16 cellular contexts compared by ENCODE assay signal in genomic region chr3:179036626-179037300, GRCh38. TPM values are rescaled to one million over a fixed set of nuclear protein-coding genes. Genes with fewer than 3 reads are reported as not detected.
DNase-seq lines count a peak whose midpoint lies in the region; ATAC-seq, FAIRE-seq and TF ChIP-seq lines count a peak whose summit lies in the region.
"Had no signal": no experiment of that assay in that cellular context is flagged by ENCODE, and none has a peak within 500 bp of the region (broad histone marks: within the 10 kb centered on the region; RNA-seq: fewer than 3 reads in every experiment).

No MANE protein-coding gene starts in this region.

- no peaks in the 10 kb centered on the region for H3K36me3 ChIP-seq in breast epithelium
- no peaks in the 10 kb centered on the region for H3K36me3 ChIP-seq in psoas muscle (ENCODE audit: insufficient read depth in 1 of 2, low read depth in 1 of 2)
- H3K36me3 ChIP-seq in pancreas, result no peaks in the 10 kb centered on the region
- H3K36me3 ChIP-seq: adrenal gland, colonic mucosa had no signal

- H3K27ac ChIP-seq in breast epithelium (peak overlapping the region; percentile 25 to 63), psoas muscle (no peak overlapping the region), pancreas (no peak overlapping the region)
- H3K27ac ChIP-seq: A549, adrenal gland, colonic mucosa had no signal

- peaks cover 13% of the 10 kb centered on the region for H3K9me3 Mint-ChIP-seq in activated CD4-positive, alpha-beta T cell treated with anti-CD3 and anti-CD28 coated beads for 36 hours (ENCODE audit: low read depth)
- peaks cover 7 to 25% (median 13%) of the 10 kb centered on the region in 7 donors for H3K9me3 Mint-ChIP-seq in CD14-positive monocyte

- H3K4me3 ChIP-seq in breast epithelium, result peak overlapping the region in 1 of 3 donors; percentile 35
- no peak overlapping the region for H3K4me3 ChIP-seq in psoas muscle
- no peak overlapping the region for H3K4me3 ChIP-seq in pancreas
- H3K4me3 ChIP-seq: A549, adrenal gland, colonic mucosa, heart right ventricle had no signal

- H3K36me3 Mint-ChIP-seq in activated CD4-positive, alpha-beta T cell treated with anti-CD3 and anti-CD28 coated beads for 36 hours (ENCODE audit: low read depth), result peaks cover 24% of the 10 kb centered on the region
- peaks cover 11 to 19% of the 10 kb centered on the region in 2 donors for H3K36me3 Mint-ChIP-seq in CD14-positive monocyte

- DNase-seq in activated CD4-positive, alpha-beta T cell treated with anti-CD3 and anti-CD28 coated beads for 36 hours, result no peak
- DNase-seq in activated CD4-positive, alpha-beta T cell treated with anti-CD3 and anti-CD28 coated beads, Interleukin-2, amount 50 U/mL, for 1 hour, result no peak
- DNase-seq in breast epithelium (ENCODE audit: low spot score in 2 of 2) (no peak), psoas muscle (no peak), CD14-positive monocyte (ENCODE audit: low spot score) (no peak), pancreas (no peak), activated gamma-delta T cell (lab: John Stamatoyannopoulos, UW) (no peak)
- DNase-seq: NCI-H2029, NCI-H748 treated with DMSO at 0.1 percent for 48 hours had no signal

- no peaks in the 10 kb centered on the region for H3K27me3 Mint-ChIP-seq in activated CD4-positive, alpha-beta T cell treated with anti-CD3 and anti-CD28 coated beads for 36 hours
- no peaks in the 10 kb centered on the region for H3K27me3 Mint-ChIP-seq in CD14-positive monocyte (ENCODE audit: low read depth in 3 of 3)

- peaks cover 3% of the 10 kb centered on the region for H3K4me1 Mint-ChIP-seq in activated CD4-positive, alpha-beta T cell treated with anti-CD3 and anti-CD28 coated beads for 36 hours
- H3K4me1 Mint-ChIP-seq in CD14-positive monocyte, result peaks cover 15% of the 10 kb centered on the region

- TF ChIP-seq CTCF in breast epithelium (IDR thresholded peaks at IDR 0.05), result no peak
- TF ChIP-seq CTCF in psoas muscle (IDR thresholded peaks at IDR 0.05), result no peak
- no peak for TF ChIP-seq CTCF in CD14-positive monocyte (IDR thresholded peaks at IDR 0.05)
- no peak for TF ChIP-seq CTCF in pancreas (IDR thresholded peaks at IDR 0.05)

- peak overlapping the region; percentile 60 for H3K4me3 Mint-ChIP-seq in activated CD4-positive, alpha-beta T cell treated with anti-CD3 and anti-CD28 coated beads for 36 hours
- no peak overlapping the region for H3K4me3 Mint-ChIP-seq in CD14-positive monocyte

- TF ChIP-seq POLR2A in breast epithelium (IDR thresholded peaks at IDR 0.05), result no peak

- ATAC-seq in activated CD4-positive, alpha-beta T cell treated with anti-CD3 and anti-CD28 coated beads for 36 hours, result no peak
- ATAC-seq in psoas muscle, result peak; percentile 32 to 61 (median 38)
- ATAC-seq in pancreas, result no peak
- ATAC-seq: A549 had no signal

- H3K27ac Mint-ChIP-seq in activated CD4-positive, alpha-beta T cell treated with anti-CD3 and anti-CD28 coated beads for 36 hours, result peak overlapping the region; percentile 90
- no peak overlapping the region for H3K27ac Mint-ChIP-seq in CD14-positive monocyte

- intact Hi-C loops in activated CD4-positive, alpha-beta T cell treated with anti-CD3 and anti-CD28 coated beads for 36 hours (cut with DNase I, micrococcal nuclease), result no loop called here
- intact Hi-C loops in breast epithelium (cut with DNase I; ENCODE audit: low total_unique reads), result no loop called here
- intact Hi-C loops in psoas muscle (cut with DNase I), result no loop called here
- intact Hi-C loops in CD14-positive monocyte (cut with micrococcal nuclease), result no loop called here
- intact Hi-C loops in pancreas (cut with DNase I), result no loop called here

- POLR2A ChIA-PET in activated CD4-positive, alpha-beta T cell treated with anti-CD3 and anti-CD28 coated beads for 36 hours (lab: Charles Lee), result interaction anchor here (0.6 kb wide), 2 partner anchors 10 to 14 kb away, joined by 3 read pairs; no protein-coding TSS in a partner anchor

- 73 to 87% (median 76%) methylated on average over 10 of the region's 10 CpGs for WGBS in psoas muscle, 3 donors
- 93 to 95% methylated on average over 10 of the region's 10 CpGs for WGBS in pancreas, 2 donors

- CTCF ChIA-PET in activated CD4-positive, alpha-beta T cell treated with anti-CD3 and anti-CD28 coated beads for 36 hours (lab: Charles Lee), result interaction anchor here (1.2 to 2.0 kb wide), 4 partner anchors 9 to 285 kb away, joined by 3 to 5 read pairs (median 4); no protein-coding TSS in a partner anchor

- H3K27me3 ChIP-seq in breast epithelium, result no peaks in the 10 kb centered on the region
- no peaks in the 10 kb centered on the region for H3K27me3 ChIP-seq in psoas muscle (ENCODE audit: insufficient read depth in 3 of 3, low read length in 2 of 3)
- no peaks in the 10 kb centered on the region for H3K27me3 ChIP-seq in pancreas
- H3K27me3 ChIP-seq: adrenal gland, colonic mucosa, heart right ventricle, tibial artery had no signal

- no peaks in the 10 kb centered on the region for H3K9me3 ChIP-seq in breast epithelium
- no peaks in the 10 kb centered on the region for H3K9me3 ChIP-seq in psoas muscle
- no peaks in the 10 kb centered on the region for H3K9me3 ChIP-seq in pancreas
- H3K9me3 ChIP-seq: A549, adrenal gland, colonic mucosa, tibial artery had no signal

- H3K4me1 ChIP-seq in breast epithelium (peaks cover 0 to 5% of the 10 kb centered on the region in 2 donors), psoas muscle (peaks cover 11% of the 10 kb centered on the region), pancreas (no peaks in the 10 kb centered on the region)
- H3K4me1 ChIP-seq: A549, adrenal gland, colonic mucosa had no signal

- TF ChIP-seq EP300 in Ishikawa (IDR thresholded peaks at IDR 0.05; ENCODE audit: borderline replicate concordance), result no peak

- no peak; the same call in 1 of the 2 replicates for TF ChIP-seq RAD21 in Ishikawa (IDR thresholded peaks at IDR 0.05; ENCODE audit: low read depth)

- FAIRE-seq in pancreas (lab: Jason Lieb, UNC), result no peak
- FAIRE-seq: A549, GM18507 had no signal

TF ChIP-seq in Ishikawa, 13 proteins besides CTCF, POLR2A, EP300 and RAD21:
- no peak for TF ChIP-seq FOXM1 (IDR thresholded peaks at IDR 0.05; ENCODE audit: borderline replicate concordance, low read depth)
- peak; percentile 67; the same call in 1 of the 2 replicates for TF ChIP-seq CEBPB (IDR thresholded peaks at IDR 0.05)

RNA-seq across cellular contexts. Expression of gene ZMAT3, which starts 34.8 kb away (rescaled TPM):
- 1 to 10 TPM; 9.5 to 9.9 TPM for total RNA-seq in activated CD4-positive, alpha-beta T cell treated with anti-CD3 and anti-CD28 coated beads for 36 hours
- total RNA-seq in breast epithelium, result 10 to 100 TPM; 10.4 to 19.5 (median 16.7) TPM
- total RNA-seq in psoas muscle, result 10 to 100 TPM in 2 of 4 donors, 1 to 10 TPM in 2; 6.7 to 12.7 (median 9.1) TPM
- polyA plus RNA-seq in psoas muscle, result 1 to 10 TPM; 2.0 to 4.7 (median 3.1) TPM
- 1 to 10 TPM; 7.9 to 9.9 TPM for polyA plus RNA-seq in CD14-positive monocyte
- total RNA-seq in pancreas, result 10 to 100 TPM in 4 of 6 donors, 1 to 10 TPM in 2; 5.1 to 13.1 (median 10.8) TPM
- 1 to 10 TPM; 1.4 to 2.2 TPM for polyA plus RNA-seq in pancreas

Comparison
In these comparisons a context has a peak if more than half of its experiments do, and no peak if none do; other contexts are left out.
1. ATAC-seq: peak in psoas muscle (4 of 4); none in activated CD4-positive, alpha-beta T cell treated with anti-CD3 and anti-CD28 coated beads for 36 hours (single experiment) and pancreas (0 of 4).
2. H3K27ac ChIP-seq: peak in breast epithelium (2 of 2); none in psoas muscle (single experiment) and pancreas (0 of 4).